1 cellular context compared by ENCODE assay signal in the genomic region with DNA sequence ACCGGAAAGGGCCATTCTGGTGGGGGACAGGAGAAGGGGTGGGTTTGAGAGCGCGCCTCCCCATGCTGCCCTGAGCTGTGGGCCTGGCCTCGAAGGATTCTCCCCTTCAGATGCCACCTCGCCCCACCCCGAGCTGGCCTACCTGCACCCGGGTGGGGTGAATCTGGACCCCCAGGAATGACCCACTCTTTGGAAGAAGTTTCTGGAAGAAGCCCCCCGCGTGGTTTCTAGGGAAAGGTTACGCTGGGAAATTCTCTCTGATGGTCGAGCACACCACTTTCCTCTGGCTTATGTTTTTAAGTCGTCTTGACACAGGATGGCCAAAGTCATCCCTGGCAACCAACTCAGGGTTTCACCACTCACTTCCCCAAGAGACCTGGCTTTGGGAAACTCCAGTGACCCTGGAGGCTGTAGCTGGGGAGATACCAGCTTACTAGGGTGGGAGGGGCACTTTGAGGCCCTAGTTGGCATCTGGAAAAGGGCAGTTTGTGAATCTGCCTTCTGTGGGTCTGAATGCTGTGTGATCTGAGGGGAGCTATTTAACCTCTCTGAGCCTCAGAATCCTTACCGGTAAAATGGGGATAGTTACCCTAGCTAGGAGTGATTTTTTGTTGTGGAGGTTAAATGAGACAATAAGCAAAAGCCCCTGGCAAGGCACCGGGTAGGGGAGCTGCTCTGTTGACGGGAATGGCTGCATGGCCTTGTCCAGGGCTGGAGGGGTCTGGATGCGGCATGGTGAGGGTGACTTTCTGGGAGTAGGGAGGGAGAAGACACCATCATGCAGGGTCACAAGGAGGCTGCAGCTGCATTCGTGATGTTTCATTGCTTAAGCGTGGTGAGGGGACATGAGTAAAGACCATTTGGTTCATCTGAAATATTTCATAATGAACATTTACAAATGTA.
TF ChIP-seq lines count a peak whose summit lies in the region.

No MANE protein-coding gene starts in this region.

TF ChIP-seq in A549, 52 proteins besides CTCF, POLR2A, EP300 and RAD21 (continued from another document):
- TF ChIP-seq, protein P1, sequence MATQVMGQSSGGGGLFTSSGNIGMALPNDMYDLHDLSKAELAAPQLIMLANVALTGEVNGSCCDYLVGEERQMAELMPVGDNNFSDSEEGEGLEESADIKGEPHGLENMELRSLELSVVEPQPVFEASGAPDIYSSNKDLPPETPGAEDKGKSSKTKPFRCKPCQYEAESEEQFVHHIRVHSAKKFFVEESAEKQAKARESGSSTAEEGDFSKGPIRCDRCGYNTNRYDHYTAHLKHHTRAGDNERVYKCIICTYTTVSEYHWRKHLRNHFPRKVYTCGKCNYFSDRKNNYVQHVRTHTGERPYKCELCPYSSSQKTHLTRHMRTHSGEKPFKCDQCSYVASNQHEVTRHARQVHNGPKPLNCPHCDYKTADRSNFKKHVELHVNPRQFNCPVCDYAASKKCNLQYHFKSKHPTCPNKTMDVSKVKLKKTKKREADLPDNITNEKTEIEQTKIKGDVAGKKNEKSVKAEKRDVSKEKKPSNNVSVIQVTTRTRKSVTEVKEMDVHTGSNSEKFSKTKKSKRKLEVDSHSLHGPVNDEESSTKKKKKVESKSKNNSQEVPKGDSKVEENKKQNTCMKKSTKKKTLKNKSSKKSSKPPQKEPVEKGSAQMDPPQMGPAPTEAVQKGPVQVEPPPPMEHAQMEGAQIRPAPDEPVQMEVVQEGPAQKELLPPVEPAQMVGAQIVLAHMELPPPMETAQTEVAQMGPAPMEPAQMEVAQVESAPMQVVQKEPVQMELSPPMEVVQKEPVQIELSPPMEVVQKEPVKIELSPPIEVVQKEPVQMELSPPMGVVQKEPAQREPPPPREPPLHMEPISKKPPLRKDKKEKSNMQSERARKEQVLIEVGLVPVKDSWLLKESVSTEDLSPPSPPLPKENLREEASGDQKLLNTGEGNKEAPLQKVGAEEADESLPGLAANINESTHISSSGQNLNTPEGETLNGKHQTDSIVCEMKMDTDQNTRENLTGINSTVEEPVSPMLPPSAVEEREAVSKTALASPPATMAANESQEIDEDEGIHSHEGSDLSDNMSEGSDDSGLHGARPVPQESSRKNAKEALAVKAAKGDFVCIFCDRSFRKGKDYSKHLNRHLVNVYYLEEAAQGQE (IDR thresholded peaks at IDR 0.05), result no peak
- TF ChIP-seq ZFP36 (IDR thresholded peaks at IDR 0.05; ENCODE audit: borderline replicate concordance, partially characterized antibody), result peak; percentile 18
